Comparison of ENCODE assay signal across 9 cellular contexts in genomic region chr15:44736261-44736765, GRCh38. TPM values are rescaled to one million over a fixed set of nuclear protein-coding genes. Genes with fewer than 3 reads are reported as not detected.
A peak's percentile ranks its signal among the peaks of the same experiment; 100 is the strongest.
DNase-seq lines count a peak whose midpoint lies in the region; ATAC-seq, FAIRE-seq and TF ChIP-seq lines count a peak whose summit lies in the region.
"Had no signal": no experiment of that assay in that cellular context is flagged by ENCODE, and none has a peak within 500 bp of the region (broad histone marks: within the 10 kb centered on the region; RNA-seq: fewer than 3 reads in every experiment).

Gene TRIM69 (plus strand): TSS chr15:44736528. CDS start chr15:44736705, 177 bp downstream.

- FAIRE-seq in H54 (lab: Jason Lieb, UNC): no peak
- FAIRE-seq: urothelium cell line had no signal

- TF ChIP-seq POLR2A in uterus (IDR thresholded peaks at IDR 0.05) (no peak), H54 (IDR thresholded peaks at IDR 0.05; ENCODE audit: low read depth, low read length) (no peak)

- peaks cover 11% of the 10 kb centered on the region for H3K36me3 Mint-ChIP-seq in activated naive CD4-positive, alpha-beta T cell treated with anti-CD3 and anti-CD28 coated beads, Interleukin-2, amount 50 U/mL, for 24 hours
- H3K36me3 Mint-ChIP-seq in activated naive CD8-positive, alpha-beta T cell treated with anti-CD3 and anti-CD28 coated beads, Interleukin-2, amount 10 ng/mL, durations not matched to agents 7 days and 5 days: peaks cover 16% of the 10 kb centered on the region

- peak; percentile 43 for ATAC-seq in activated naive CD8-positive, alpha-beta T cell treated with anti-CD3 and anti-CD28 coated beads, Interleukin-2, amount 10 ng/mL, durations not matched to agents 7 days and 5 days (ENCODE audit: low read depth)
- ATAC-seq in mucosa of descending colon: peak; percentile 42

- no peaks in the 10 kb centered on the region for H3K27me3 Mint-ChIP-seq in activated naive CD4-positive, alpha-beta T cell treated with anti-CD3 and anti-CD28 coated beads, Interleukin-2, amount 50 U/mL, for 24 hours
- no peaks in the 10 kb centered on the region for H3K27me3 Mint-ChIP-seq in activated naive CD8-positive, alpha-beta T cell treated with anti-CD3 and anti-CD28 coated beads, Interleukin-2, amount 10 ng/mL, durations not matched to agents 7 days and 5 days

- DNase-seq in activated naive CD4-positive, alpha-beta T cell (lab: John Stamatoyannopoulos, UW): no peak
- no peak for DNase-seq in activated naive CD8-positive, alpha-beta T cell treated with anti-CD3 and anti-CD28 coated beads, Interleukin-2, amount 10 ng/mL, durations not matched to agents 7 days and 5 days
- DNase-seq in mucosa of descending colon: no peak
- no peak for DNase-seq in uterus
- DNase-seq in HEK293T (ENCODE audit: extremely low spot score): no peak
- no peak for DNase-seq in H54 (ENCODE audit: insufficient read length, low spot score)
- DNase-seq in effector CD8-positive, alpha-beta T cell (lab: John Stamatoyannopoulos, UW): no peak

- peak within 1 kb of the TSS; percentile 85 for H3K4me3 Mint-ChIP-seq in activated naive CD4-positive, alpha-beta T cell treated with anti-CD3 and anti-CD28 coated beads, Interleukin-2, amount 50 U/mL, for 24 hours
- H3K4me3 Mint-ChIP-seq in activated naive CD8-positive, alpha-beta T cell treated with anti-CD3 and anti-CD28 coated beads, Interleukin-2, amount 10 ng/mL, durations not matched to agents 7 days and 5 days: peak within 1 kb of the TSS; percentile 88

- peaks cover 71% of the 10 kb centered on the region for H3K4me1 Mint-ChIP-seq in activated naive CD4-positive, alpha-beta T cell treated with anti-CD3 and anti-CD28 coated beads, Interleukin-2, amount 50 U/mL, for 24 hours
- peaks cover 53% of the 10 kb centered on the region for H3K4me1 Mint-ChIP-seq in activated naive CD8-positive, alpha-beta T cell treated with anti-CD3 and anti-CD28 coated beads, Interleukin-2, amount 10 ng/mL, durations not matched to agents 7 days and 5 days

- H3K4me1 ChIP-seq in mucosa of descending colon (ENCODE audit: low read depth): peaks cover 3% of the 10 kb centered on the region
- no peaks in the 10 kb centered on the region for H3K4me1 ChIP-seq in uterus

- H3K9me3 Mint-ChIP-seq in activated naive CD4-positive, alpha-beta T cell treated with anti-CD3 and anti-CD28 coated beads, Interleukin-2, amount 50 U/mL, for 24 hours: no peaks in the 10 kb centered on the region
- no peaks in the 10 kb centered on the region for H3K9me3 Mint-ChIP-seq in activated naive CD8-positive, alpha-beta T cell treated with anti-CD3 and anti-CD28 coated beads, Interleukin-2, amount 10 ng/mL, durations not matched to agents 7 days and 5 days

- POLR2A ChIA-PET in activated naive CD8-positive, alpha-beta T cell treated with anti-CD3 and anti-CD28 coated beads, Interleukin-2, amount 10 ng/mL, durations not matched to agents 7 days and 5 days (lab: Charles Lee): interaction anchor here (0.8 to 22.5 kb wide), 15 partner anchors 19 to 448 kb away, joined by 3 to 1864 read pairs (median 5); partner anchors contain the start of genes B2M, EIF3J, GOLM2 and PATL2
- POLR2A ChIA-PET in HEK293T (lab: Yijun Ruan, JAX): interaction anchor here (1.4 to 4.4 kb wide), 3 partner anchors 9 to 73 kb away, joined by 10 to 33 read pairs (median 30); partner anchors contain the start of genes B2M, PATL2 and SPG11

- intact Hi-C loops in mucosa of descending colon (cut with DNase I, micrococcal nuclease): loop anchor here in 1 of 2 donors (10.0 kb wide), 1 partner anchor 72 kb away; the partner anchor contains the start of gene SPG11
- intact Hi-C loops in uterus (cut with DNase I; ENCODE audit: low total_unique reads): no loop called here

- H3K27me3 ChIP-seq in uterus: no peaks in the 10 kb centered on the region

- peak within 1 kb of the TSS; percentile 100 for H3K27ac Mint-ChIP-seq in activated naive CD4-positive, alpha-beta T cell treated with anti-CD3 and anti-CD28 coated beads, Interleukin-2, amount 50 U/mL, for 24 hours
- peak within 1 kb of the TSS; percentile 97 for H3K27ac Mint-ChIP-seq in activated naive CD8-positive, alpha-beta T cell treated with anti-CD3 and anti-CD28 coated beads, Interleukin-2, amount 10 ng/mL, durations not matched to agents 7 days and 5 days

- CTCF ChIA-PET in HEK293T (lab: Yijun Ruan, JAX): interaction anchor here (0.5 to 3.6 kb wide), 4 partner anchors 8 to 152 kb away, joined by 3 to 18 read pairs (median 4); partner anchors contain the start of gene PATL2

- H3K4me3 ChIP-seq in mucosa of descending colon (no peak within 1 kb of the TSS), uterus (no peak within 1 kb of the TSS)

- TF ChIP-seq CTCF in mucosa of descending colon (IDR thresholded peaks at IDR 0.05): no peak
- no peak for TF ChIP-seq CTCF in uterus (IDR thresholded peaks at IDR 0.05)

- peak within 1 kb of the TSS; percentile 9 to 66 for H3K27ac ChIP-seq in uterus

- no peaks in the 10 kb centered on the region for H3K9me3 ChIP-seq in mucosa of descending colon
- no peaks in the 10 kb centered on the region for H3K9me3 ChIP-seq in uterus

- H3K36me3 ChIP-seq in mucosa of descending colon (ENCODE audit: low read depth) (no peaks in the 10 kb centered on the region), uterus (no peaks in the 10 kb centered on the region)

TF ChIP-seq in HEK293T, 16 proteins besides CTCF, POLR2A, EP300 and RAD21:
- TF ChIP-seq LEF1 (IDR thresholded peaks at IDR 0.05; ENCODE audit: borderline replicate concordance) (no peak), HDGF (IDR thresholded peaks at IDR 0.05; ENCODE audit: borderline replicate concordance) (no peak), PKNOX1 (IDR thresholded peaks at IDR 0.05) (no peak), SP1 (IDR thresholded peaks at IDR 0.05) (no peak), ZNF384 (IDR thresholded peaks at IDR 0.05) (no peak), FOXA1 (IDR thresholded peaks at IDR 0.05) (no peak)

RNA-seq across cellular contexts. Expression of gene TRIM69, which starts in this region (rescaled TPM):
- 10 to 100 TPM; 55.7 to 59.3 TPM for total RNA-seq in activated naive CD8-positive, alpha-beta T cell treated with anti-CD3 and anti-CD28 coated beads, Interleukin-2, amount 10 ng/mL, durations not matched to agents 7 days and 5 days
- total RNA-seq in mucosa of descending colon (10 to 100 TPM; 20.8 to 41.9 (median 21.5) TPM), uterus (10 to 100 TPM in 3 of 4 donors, 1 to 10 TPM in 1; 6.1 to 16.2 (median 15.4) TPM)
